ENCODE assay signal across 20 cellular contexts in the genomic region with DNA sequence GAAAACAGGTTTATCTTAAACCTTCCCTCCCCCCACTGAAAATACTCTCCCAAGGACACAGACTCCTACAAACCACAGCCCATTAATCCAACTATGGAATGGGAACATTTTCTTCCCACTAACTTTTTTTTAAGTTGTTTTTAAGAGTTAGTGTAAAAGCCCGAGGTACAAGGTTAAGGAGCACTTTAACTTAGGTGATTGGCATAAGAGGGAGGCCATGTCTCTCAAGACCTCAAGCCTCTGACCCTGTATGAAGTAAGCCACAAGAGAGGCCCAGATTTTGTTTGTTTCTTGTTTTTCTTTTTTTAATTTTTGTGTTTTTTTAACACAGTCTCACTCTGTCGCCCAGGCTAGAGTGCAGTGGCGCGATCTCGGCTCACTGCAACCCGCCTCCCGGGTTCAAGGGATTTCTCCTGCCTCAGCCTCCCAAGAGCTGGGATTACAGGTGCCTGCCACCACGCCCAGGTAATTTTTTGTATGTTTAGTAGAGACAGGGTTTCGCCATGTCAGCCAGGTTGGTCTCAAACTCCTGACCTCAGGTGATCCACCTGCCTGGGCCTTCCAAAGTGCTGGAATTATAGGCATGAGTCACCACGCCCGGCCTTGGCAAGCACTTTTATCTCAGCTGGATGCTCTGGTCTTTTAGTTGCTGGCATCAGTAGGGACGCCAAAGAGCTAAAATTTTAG. TPM values are rescaled to one million over a fixed set of nuclear protein-coding genes. Genes with fewer than 3 reads are reported as not detected.
"Had no signal": no experiment of that assay in that cellular context is flagged by ENCODE, and none has a peak within 500 bp of the region (broad histone marks: within the 10 kb centered on the region; RNA-seq: fewer than 3 reads in every experiment).

No MANE protein-coding gene starts in this region.

- H3K27ac ChIP-seq: psoas muscle had no signal

- ATAC-seq: activated CD4-positive, CD25-positive, alpha-beta regulatory T cell treated with anti-CD3 and anti-CD28 coated beads, Interleukin-2, amount 50 U/mL, for 24 hours; left ventricle myocardium superior; psoas muscle; sciatic nerve; stimulated activated effector memory CD8-positive, alpha-beta T cell treated with anti-CD3 and anti-CD28 coated beads, Interleukin-12 subunit alpha, Interleukin-12 subunit beta, amount 100 ng/mL, for 72 hours had no signal

- H3K9me3 ChIP-seq: psoas muscle had no signal

- H3K4me1 ChIP-seq: psoas muscle had no signal

- H3K4me3 ChIP-seq: psoas muscle had no signal

- DNase-seq: activated CD4-positive, alpha-beta T cell treated with anti-CD3 and anti-CD28 coated beads, Interleukin-2, amount 50 U/mL, for 4 hours; activated naive CD4-positive, alpha-beta T cell; activated T-cell treated with anti-CD3 and anti-CD28 coated beads for 4 hours; hippocampal formation; kidney; left ventricle myocardium superior; nephron progenitor cell; psoas muscle; stimulated activated CD4-positive, alpha-beta T cell treated with anti-CD3 and anti-CD28 coated beads, Interleukin-12 subunit alpha, Interleukin-12 subunit beta, amount 100 ng/mL, for 4 hours; stimulated activated CD4-positive, alpha-beta T cell treated with anti-CD3 and anti-CD28 coated beads, Interleukin-2, amount 100 ng/mL, for 24 hours; T-helper 9 cell had no signal

RNA-seq across cellular contexts. Expression of a gene that starts 14.4 kb away (rescaled TPM):
- total RNA-seq: bronchial epithelial cell had no signal

RNA-seq across cellular contexts. Expression of a gene that starts 42.1 kb away (rescaled TPM):
- total RNA-seq: astrocyte, bronchial epithelial cell, chondrocyte, dermis microvascular lymphatic vessel endothelial cell, kidney, left ventricle myocardium superior, mesenteric fat pad, osteoblast, psoas muscle, sciatic nerve had no signal
